In genomic region chr9:15307523-15307841, GRCh38 we compare ENCODE assay signal across 8 cellular contexts. TPM values are rescaled to one million over a fixed set of nuclear protein-coding genes. Genes with fewer than 3 reads are reported as not detected.
DNase-seq lines count a peak whose midpoint lies in the region; ATAC-seq lines count a peak whose summit lies in the region.

No MANE protein-coding gene starts in this region.

- no peak overlapping the region for H2BK15ac ChIP-seq in mesenchymal stem cell (ENCODE audit: low read depth, poor library complexity, severe bottlenecking)

- no peak overlapping the region for H3K23ac ChIP-seq in mesenchymal stem cell (ENCODE audit: low read length in 2 of 2)

- H3K4me3 Mint-ChIP-seq in activated T-helper 17 cell treated with anti-CD3 and anti-CD28 coated beads, Interleukin-2, amount 50 U/mL, for 72 hours, result peak overlapping the region; percentile 95

- H2BK120ac ChIP-seq in mesenchymal stem cell (ENCODE audit: low read depth, low read length), result no peak overlapping the region

- peak overlapping the region in 1 of 2 experiments; percentile 70 for H3K18ac ChIP-seq in mesenchymal stem cell (ENCODE audit: low read depth in 1 of 2, low read length in 2 of 2)

- peak; percentile 26 for ATAC-seq in GM18511 (IDR thresholded peaks at IDR 0.05; ENCODE audit: unreplicated experiment)
- ATAC-seq in HG02884 (IDR thresholded peaks at IDR 0.05; ENCODE audit: unreplicated experiment), result peak; percentile 17
- ATAC-seq in activated T-helper 17 cell treated with anti-CD3 and anti-CD28 coated beads, Interleukin-2, amount 50 U/mL, for 72 hours (replicated peaks), result no peak

- peak overlapping the region; percentile 69 for H3K4me2 ChIP-seq in mesenchymal stem cell (ENCODE audit: low read length, poor library complexity, severe bottlenecking)

- no peaks in the 10 kb centered on the region for H3K9me3 ChIP-seq in mesenchymal stem cell (ENCODE audit: control insufficient read depth, low read length)

- DNase-seq in mesenchymal stem cell (no peak), NCI-H2171 (lab: John Stamatoyannopoulos, UW) (no peak), UCSD-AML1 (lab: John Stamatoyannopoulos, UW; ENCODE audit: unreplicated experiment) (no peak), HuH-7.5 (ENCODE audit: low spot score) (no peak), mesenteric fat pad (ENCODE audit: low spot score) (no peak)

- peaks cover 37% of the 10 kb centered on the region for H3K4me1 Mint-ChIP-seq in activated T-helper 17 cell treated with anti-CD3 and anti-CD28 coated beads, Interleukin-2, amount 50 U/mL, for 72 hours

- no peak overlapping the region for H3K4ac ChIP-seq in mesenchymal stem cell (ENCODE audit: low read depth in 1 of 2, low read length in 2 of 2)

- H3K27ac ChIP-seq in mesenchymal stem cell (ENCODE audit: low read length, poor library complexity, severe bottlenecking), result peak overlapping the region; percentile 68

- no peaks in the 10 kb centered on the region for H3K36me3 ChIP-seq in mesenchymal stem cell (ENCODE audit: control insufficient read depth in 1 of 2, insufficient read depth in 2 of 2, low read depth in 1 of 2, low read length in 2 of 2)

- peak overlapping the region; percentile 45 for H4K8ac ChIP-seq in mesenchymal stem cell (ENCODE audit: low read length)

- peak overlapping the region; percentile 93 for H3K27ac Mint-ChIP-seq in activated T-helper 17 cell treated with anti-CD3 and anti-CD28 coated beads, Interleukin-2, amount 50 U/mL, for 72 hours

- H3K79me1 ChIP-seq in mesenchymal stem cell (replicated peaks; ENCODE audit: low read length, poor library complexity, severe bottlenecking), result peaks cover 7% of the 10 kb centered on the region

- H3K4me3 ChIP-seq in mesenchymal stem cell (ENCODE audit: insufficient read depth in 1 of 2, low read depth in 1 of 2, low read length in 2 of 2), result peak overlapping the region; percentile 92 to 96

- no peak overlapping the region for H2BK5ac ChIP-seq in mesenchymal stem cell (ENCODE audit: low read depth, low read length, poor library complexity, severe bottlenecking)

- H2AFZ ChIP-seq in mesenchymal stem cell (ENCODE audit: low read depth, low read length), result peak overlapping the region; percentile 46

- peaks cover 6% of the 10 kb centered on the region for H3K36me3 Mint-ChIP-seq in activated T-helper 17 cell treated with anti-CD3 and anti-CD28 coated beads, Interleukin-2, amount 50 U/mL, for 72 hours (ENCODE audit: low read depth)

- no peaks in the 10 kb centered on the region for H3K9me3 Mint-ChIP-seq in activated T-helper 17 cell treated with anti-CD3 and anti-CD28 coated beads, Interleukin-2, amount 50 U/mL, for 72 hours

- no peaks in the 10 kb centered on the region for H3K27me3 ChIP-seq in mesenchymal stem cell (ENCODE audit: control insufficient read depth in 1 of 2, insufficient read depth in 1 of 2, low read length in 2 of 2)

- peak overlapping the region in 1 of 2 experiments; percentile 79 for H2BK12ac ChIP-seq in mesenchymal stem cell (ENCODE audit: low read length in 2 of 2)

- peaks cover 2% of the 10 kb centered on the region for H3K4me1 ChIP-seq in mesenchymal stem cell (ENCODE audit: control insufficient read depth, insufficient read depth, low read depth, low read length)

- no peak overlapping the region for H2AK5ac ChIP-seq in mesenchymal stem cell (ENCODE audit: low read length, severe bottlenecking)

- peak overlapping the region; percentile 75 for H3K9ac ChIP-seq in mesenchymal stem cell (ENCODE audit: low read length)

- H3K27me3 Mint-ChIP-seq in activated T-helper 17 cell treated with anti-CD3 and anti-CD28 coated beads, Interleukin-2, amount 50 U/mL, for 72 hours, result no peaks in the 10 kb centered on the region

- 23% methylated on average over 9 of the region's 12 CpGs for WGBS in mesenchymal stem cell

- no peak overlapping the region for H4K91ac ChIP-seq in mesenchymal stem cell (ENCODE audit: low read length)

- no peak overlapping the region for H3K14ac ChIP-seq in mesenchymal stem cell (ENCODE audit: low read length in 2 of 2)

RNA-seq across cellular contexts. Expression of gene TTC39B, which starts 0.5 kb away (rescaled TPM):
- 10 to 100 TPM; 14.5 to 19.1 TPM for total RNA-seq in activated T-helper 17 cell treated with anti-CD3 and anti-CD28 coated beads, Interleukin-2, amount 50 U/mL, for 72 hours
- polyA plus RNA-seq in mesenchymal stem cell (2013, experiment 1 of 2), result 7.9 TPM
- 7.9 TPM for polyA plus RNA-seq in mesenchymal stem cell (2013, experiment 2 of 2)
- 7.2 TPM for total RNA-seq in mesenteric fat pad
